ENCODE assay signal across 26 cellular contexts in genomic region chr5:981466-981865, GRCh38. TPM values are rescaled to one million over a fixed set of nuclear protein-coding genes. Genes with fewer than 3 reads are reported as not detected.
DNase-seq lines count a peak whose midpoint lies in the region; ATAC-seq, FAIRE-seq and TF ChIP-seq lines count a peak whose summit lies in the region.
"Had no signal": no experiment of that assay in that cellular context is flagged by ENCODE, and none has a peak within 500 bp of the region (broad histone marks: within the 10 kb centered on the region; RNA-seq: fewer than 3 reads in every experiment).

No MANE protein-coding gene starts in this region.

- intact Hi-C loops in K562 (cut with micrococcal nuclease) = loop anchor here (5.0 kb wide), 1 partner anchor 59 kb away; no protein-coding TSS in a partner anchor

- DNase-seq in T-helper 2 cell treated with Interferon-gamma antibody and Interleukin-4, amounts not matched to agents 5 μg/mL and 100 μg/mL, for 36 hours (ENCODE audit: low spot score) = no peak
- DNase-seq in T-helper 2 cell (no peak), K562 (ENCODE audit: extremely low read depth in 1 of 4, low spot score in 3 of 4) (no peak), mesothelial cell of epicardium (ENCODE audit: low spot score in 2 of 2, unreplicated experiment in 2 of 2) (no peak), smooth muscle cell (lab: John Stamatoyannopoulos, UW; ENCODE audit: unreplicated experiment) (no peak), omental fat pad (ENCODE audit: low spot score) (no peak)
- DNase-seq in effector CD8-positive, alpha-beta T cell (lab: John Stamatoyannopoulos, UW) = no peak
- DNase-seq: activated CD4-positive, alpha-beta T cell treated with anti-CD3 and anti-CD28 coated beads, Interleukin-2, amount 50 U/mL, for 4 hours; activated CD8-positive, alpha-beta memory T cell treated with anti-CD3 and anti-CD28 coated beads, Interleukin-2, amount 50 U/mL, for 4 hours; activated naive CD8-positive, alpha-beta T cell treated with anti-CD3 and anti-CD28 coated beads for 36 hours; COR-L47; DND-41; erythroblast; foreskin keratinocyte; immature natural killer cell; Karpas-422; left ventricle myocardium inferior; naive thymus-derived CD4-positive, alpha-beta T cell; NCI-H1694 treated with DMSO at 0.1 percent for 48 hours; NCI-H2171 treated with DMSO at 0.1 percent for 48 hours; NCI-H524 treated with DMSO at 0.1 percent for 48 hours; T-helper 17 cell had no signal

- H4K20me1 ChIP-seq in K562 (replicated peaks; ENCODE audit: control insufficient read depth, insufficient read depth, low read length) (no peaks in the 10 kb centered on the region; the same call in 1 of the 2 replicates), smooth muscle cell (ENCODE audit: low read depth) (no peaks in the 10 kb centered on the region)

- POLR2A ChIA-PET in K562 (lab: Yijun Ruan, JAX) = interaction anchor here (0.5 to 1.2 kb wide), 4 partner anchors 9 to 461 kb away, joined by 3 read pairs; no protein-coding TSS in a partner anchor

- H3K9ac ChIP-seq in K562 (ENCODE audit: insufficient read depth in 1 of 2, low read depth in 2 of 2, low read length in 2 of 2) (no peak overlapping the region), smooth muscle cell (ENCODE audit: low read depth) (no peak overlapping the region)

- TF ChIP-seq RAD21 in K562 (CRISPR knock-in tag; conservative IDR thresholded peaks at IDR 0.05 in 1 of 2, IDR thresholded peaks at IDR 0.05 in 1 of 2) = no peak

- no peaks in the 10 kb centered on the region for H3K9me1 ChIP-seq in K562 (ENCODE audit: control insufficient read depth, insufficient read depth, low read length)

- WGBS in K562 (ENCODE audit: insufficient coverage, low coverage, missing lambda C conversion rate) = 2% methylated on average over 8 of the region's 8 CpGs
- 56% methylated on average over 7 of the region's 8 CpGs for WGBS in smooth muscle cell (ENCODE audit: low lambda C conversion rate)

- peaks cover 44% of the 10 kb centered on the region for H3K4me1 Mint-ChIP-seq in T-helper 2 cell treated with Interferon-gamma antibody and Interleukin-4, amounts not matched to agents 5 μg/mL and 100 μg/mL, for 36 hours (ENCODE audit: low read depth)
- peaks cover 30% of the 10 kb centered on the region for H3K4me1 Mint-ChIP-seq in mesothelial cell of epicardium
- H3K4me1 Mint-ChIP-seq: B cell, immature natural killer cell had no signal

- H3K79me2 ChIP-seq in K562 (ENCODE audit: control insufficient read depth, insufficient read depth, low read length) (no peaks in the 10 kb centered on the region), smooth muscle cell (ENCODE audit: low read depth) (no peaks in the 10 kb centered on the region)

- no TSS peak for BruUV-seq in K562 (replicated peaks; lab: Mats Ljungman, UMichigan)

- H3K36me3 Mint-ChIP-seq in T-helper 2 cell treated with Interferon-gamma antibody and Interleukin-4, amounts not matched to agents 5 μg/mL and 100 μg/mL, for 36 hours (ENCODE audit: low read depth) = peaks cover 26% of the 10 kb centered on the region
- H3K36me3 Mint-ChIP-seq in mesothelial cell of epicardium = peaks cover 4% of the 10 kb centered on the region
- H3K36me3 Mint-ChIP-seq: immature natural killer cell had no signal

- no peak overlapping the region for H3K4me2 ChIP-seq in K562 (ENCODE audit: insufficient read depth, low read length)
- peak overlapping the region; percentile 35 for H3K4me2 ChIP-seq in smooth muscle cell

- TF ChIP-seq CTCF in K562 (IDR thresholded peaks at IDR 0.05 in 2 of 3, conservative IDR thresholded peaks at IDR 0.05 in 1 of 3; ENCODE audit: insufficient read depth in 2 of 3, low read depth in 1 of 3, low read length in 3 of 3) = no peak
- no peak for TF ChIP-seq CTCF in mesothelial cell of epicardium (IDR thresholded peaks at IDR 0.05; ENCODE audit: unreplicated experiment)
- no peak for TF ChIP-seq CTCF in smooth muscle cell (IDR thresholded peaks at IDR 0.05; ENCODE audit: borderline replicate concordance, insufficient read depth, poor library complexity, severe bottlenecking)
- TF ChIP-seq CTCF in omental fat pad (IDR thresholded peaks at IDR 0.05) = no peak

- H3K4me1 ChIP-seq in K562 (replicated peaks in 1 of 2; ENCODE audit: control insufficient read depth in 2 of 2, insufficient read depth in 2 of 2, low read length in 2 of 2) (peaks cover 0 to 18% of the 10 kb centered on the region in 2 experiments; a peak in 1 of 5 replicates), smooth muscle cell (ENCODE audit: low read depth) (peaks cover 18% of the 10 kb centered on the region)
- H3K4me1 ChIP-seq: foreskin keratinocyte had no signal

- no peaks in the 10 kb centered on the region for H3K36me3 ChIP-seq in K562 (ENCODE audit: control insufficient read depth, insufficient read depth, low read length)
- H3K36me3 ChIP-seq in smooth muscle cell (ENCODE audit: low read depth) = no peaks in the 10 kb centered on the region
- H3K36me3 ChIP-seq: HAP-1, left ventricle myocardium inferior had no signal

- no peak overlapping the region for H3K4me3 Mint-ChIP-seq in T-helper 2 cell treated with Interferon-gamma antibody and Interleukin-4, amounts not matched to agents 5 μg/mL and 100 μg/mL, for 36 hours
- H3K4me3 Mint-ChIP-seq in mesothelial cell of epicardium = no peak overlapping the region
- H3K4me3 Mint-ChIP-seq: activated naive CD8-positive, alpha-beta T cell treated with anti-CD3 and anti-CD28 coated beads for 36 hours; B cell; immature natural killer cell; naive thymus-derived CD4-positive, alpha-beta T cell; T-helper 17 cell had no signal

- no peak for TF ChIP-seq POLR2A in K562 (conservative IDR thresholded peaks at IDR 0.05)

- in situ Hi-C loops in K562 (cut with MboI) = no loop called here

- H3K27me3 Mint-ChIP-seq in T-helper 2 cell treated with Interferon-gamma antibody and Interleukin-4, amounts not matched to agents 5 μg/mL and 100 μg/mL, for 36 hours (ENCODE audit: low read depth) = peaks cover 13% of the 10 kb centered on the region
- H3K27me3 Mint-ChIP-seq in mesothelial cell of epicardium (ENCODE audit: low read depth) = peaks cover 16% of the 10 kb centered on the region

- CTCF ChIA-PET in K562 (lab: Yijun Ruan, JAX; ENCODE audit: low intra/inter-chr PET ratio) = no interaction called here

- H3K4me3 ChIP-seq in K562 (no peak overlapping the region), smooth muscle cell (no peak overlapping the region)
- H3K4me3 ChIP-seq: HAP-1, left ventricle myocardium inferior had no signal

- peak overlapping the region; percentile 49 for H3K27ac Mint-ChIP-seq in T-helper 2 cell treated with Interferon-gamma antibody and Interleukin-4, amounts not matched to agents 5 μg/mL and 100 μg/mL, for 36 hours
- H3K27ac Mint-ChIP-seq in mesothelial cell of epicardium = peak overlapping the region; percentile 91
- H3K27ac Mint-ChIP-seq: activated naive CD8-positive, alpha-beta T cell treated with anti-CD3 and anti-CD28 coated beads for 36 hours; B cell; immature natural killer cell; naive thymus-derived CD4-positive, alpha-beta T cell; T-helper 17 cell had no signal

- H3K27ac ChIP-seq in K562 (ENCODE audit: extremely low read depth, low read depth, low read length) (no peak overlapping the region), smooth muscle cell (ENCODE audit: low read depth) (peak overlapping the region; percentile 82)
- H3K27ac ChIP-seq: foreskin keratinocyte had no signal

- H2AFZ ChIP-seq in K562 (ENCODE audit: low read depth, low read length) = no peak overlapping the region
- H2AFZ ChIP-seq in smooth muscle cell (ENCODE audit: low read depth) = no peak overlapping the region

- ATAC-seq in K562 (peak; percentile 73), HG03139 (IDR thresholded peaks at IDR 0.05; ENCODE audit: unreplicated experiment) (no peak), omental fat pad (ENCODE audit: low FRiP score) (no peak)
- ATAC-seq: foreskin keratinocyte; naive thymus-derived CD4-positive, alpha-beta T cell; T-helper 17 cell had no signal

- TF ChIP-seq EP300 in K562 (IDR thresholded peaks at IDR 0.05; ENCODE audit: low read length) = no peak

- H3F3A ChIP-seq in smooth muscle cell (ENCODE audit: low read depth) = peaks cover 19% of the 10 kb centered on the region

- H3K9me3 Mint-ChIP-seq in T-helper 2 cell treated with Interferon-gamma antibody and Interleukin-4, amounts not matched to agents 5 μg/mL and 100 μg/mL, for 36 hours = peaks cover 9% of the 10 kb centered on the region
- peaks cover 9% of the 10 kb centered on the region for H3K9me3 Mint-ChIP-seq in mesothelial cell of epicardium

- H3K9me3 ChIP-seq in K562 (replicated peaks; ENCODE audit: control insufficient read depth, insufficient read depth, low read depth, low read length) = no peaks in the 10 kb centered on the region
- no peaks in the 10 kb centered on the region for H3K9me3 ChIP-seq in smooth muscle cell (replicated peaks; ENCODE audit: low read depth)
- H3K9me3 ChIP-seq: left ventricle myocardium inferior had no signal

- no peak for FAIRE-seq in K562 (lab: Jason Lieb, UNC)
- FAIRE-seq: astrocyte had no signal

- peaks cover 31 to 51% of the 10 kb centered on the region in 2 experiments for H3K27me3 ChIP-seq in K562 (ENCODE audit: control insufficient read depth in 2 of 2, insufficient read depth in 2 of 2, low read length in 2 of 2)
- H3K27me3 ChIP-seq in smooth muscle cell (ENCODE audit: low read depth) = no peaks in the 10 kb centered on the region

TF ChIP-seq in K562, 482 proteins besides CTCF, POLR2A, EP300 and RAD21 (continues in another document):
- TF ChIP-seq CBX2 (IDR thresholded peaks at IDR 0.05; ENCODE audit: insufficient read depth, low read length, poor library complexity, severe bottlenecking) = no peak
- TF ChIP-seq GABPB1 (CRISPR knock-in tag; IDR thresholded peaks at IDR 0.05) = no peak

RNA-seq across cellular contexts. Expression of gene NKD2, which starts 27.1 kb away (rescaled TPM):
- 0.55 and 2.0 TPM in 2 replicates for total RNA-seq in K562 (2011; cell fraction: chromatin; rRNA removed; ENCODE audit: low replicate concordance)
- 0.67 and 1.7 TPM in 2 replicates for total RNA-seq in K562 (2011; cell fraction: nucleolus; rRNA removed)
- 0.37 TPM in 1 of 2 replicates, not detected in the other for total RNA-seq in K562 (2011; cell fraction: nucleoplasm; rRNA removed)
- total RNA-seq in K562 (2014; rRNA removed) (0.12 and 0.64 TPM in 2 replicates), K562 (2014; rRNA removed; fragmentation: Illumina TruSeq; extraction: Trizol) (not detected in 2 replicates), K562 (2015; rRNA removed; fragmentation: Illumina TruSeq; extraction: Trizol) (not detected in 2 replicates), K562 (2021) (0.35 and 0.38 TPM in 2 replicates), mesothelial cell of epicardium (52.8 to 65.1 TPM (median 63.4 TPM) in 3 replicates), smooth muscle cell (31.2 and 32.5 TPM in 2 replicates), omental fat pad (1 to 10 TPM; 1.1 to 7.1 (median 1.8) TPM)
- polyA plus RNA-seq in K562 (2011; rRNA removed) (0.20 and 0.65 TPM in 2 replicates), K562 (2014; fragmentation: Illumina TruSeq; extraction: Trizol) (not detected in 2 replicates), K562 (2014; fragmentation: Nextera tagmentation; extraction: Ambion mirVana) (not detected), K562 (2014; rRNA removed) (0.09 TPM in 1 of 2 replicates, not detected in the other), smooth muscle cell (105 and 122 TPM in 2 replicates)
- 0.29 TPM in 1 of 2 replicates, not detected in the other for polyA plus RNA-seq in K562 (2011; cell fraction: cytosol; rRNA removed)
- 3.0 and 5.0 TPM in 2 replicates for polyA plus RNA-seq in K562 (2011; cell fraction: nucleus; rRNA removed)
- 0.16 and 0.98 TPM in 2 replicates for polyA plus RNA-seq in K562 (2012)
- polyA minus RNA-seq in K562 (2011; rRNA and poly(A)+ RNA removed) = not detected in 2 replicates
- 1.3 TPM in 1 of 2 replicates, not detected in the other for polyA minus RNA-seq in K562 (2011; cell fraction: cytosol; rRNA and poly(A)+ RNA removed)
- polyA minus RNA-seq in K562 (2011; cell fraction: nucleus; rRNA and poly(A)+ RNA removed) = 1.00 and 1.3 TPM in 2 replicates
- total RNA-seq: T-helper 17 cell had no signal
- polyA plus RNA-seq: foreskin keratinocyte; immature natural killer cell; naive thymus-derived CD4-positive, alpha-beta T cell had no signal
